Comparison of ENCODE assay signal across 9 cellular contexts in genomic region chr7:28684729-28685211, GRCh38.
DNase-seq lines count a peak whose midpoint lies in the region; ATAC-seq and TF ChIP-seq lines count a peak whose summit lies in the region.
"Had no signal": no experiment of that assay in that cellular context is flagged by ENCODE, and none has a peak within 500 bp of the region (broad histone marks: within the 10 kb centered on the region; RNA-seq: fewer than 3 reads in every experiment).

No MANE protein-coding gene starts in this region.

- 0 out of 22 replicates have a peak, but pooled peaks cover 0 to 5% (median 0%) of the 10 kb centered on the region in 11 experiments for H4K20me1 ChIP-seq in BLaER1 treated with 17β-estradiol and CSF1 and Interleukin-3, amounts not matched to agents 10 nM and 100 nM

- peak overlapping the region; percentile 33 to 85 (median 63); a peak in 21 of 22 replicates for H3K27ac ChIP-seq in BLaER1 treated with 17β-estradiol and CSF1 and Interleukin-3, amounts not matched to agents 10 nM and 100 nM
- no peak overlapping the region for H3K27ac ChIP-seq in naive thymus-derived CD4-positive, alpha-beta T cell (ENCODE audit: low read depth, low read length)

- H3K9ac ChIP-seq in BLaER1 treated with 17β-estradiol and CSF1 and Interleukin-3, amounts not matched to agents 10 nM and 100 nM = peak overlapping the region in 10 of 11 experiments; percentile 9 to 71 (median 46); a peak in 16 of 22 replicates

- ATAC-seq in HG02759 (IDR thresholded peaks at IDR 0.05; ENCODE audit: unreplicated experiment) (peak; percentile 34), activated B cell treated with CpG ODN at 0.5 μM for 24 hours (ENCODE audit: low read depth) (peak; percentile 49), HG02571 (IDR thresholded peaks at IDR 0.05; ENCODE audit: unreplicated experiment) (no peak)
- ATAC-seq in naive thymus-derived CD4-positive, alpha-beta T cell = peak; percentile 23

- POLR2A ChIA-PET in activated B cell treated with CpG ODN at 0.5 μM for 24 hours (lab: Charles Lee) = no interaction called here
- POLR2A ChIA-PET in naive thymus-derived CD4-positive, alpha-beta T cell (lab: Charles Lee) = no interaction called here

- H3K36me3 Mint-ChIP-seq in activated B cell treated with CpG ODN at 0.5 μM for 24 hours (ENCODE audit: low read depth) = no peaks in the 10 kb centered on the region
- no peaks in the 10 kb centered on the region for H3K36me3 Mint-ChIP-seq in naive thymus-derived CD4-positive, alpha-beta T cell

- H3K9me3 Mint-ChIP-seq in activated B cell treated with CpG ODN at 0.5 μM for 24 hours = no peaks in the 10 kb centered on the region
- no peaks in the 10 kb centered on the region for H3K9me3 Mint-ChIP-seq in naive thymus-derived CD4-positive, alpha-beta T cell

- H3K4me3 Mint-ChIP-seq in activated B cell treated with CpG ODN at 0.5 μM for 24 hours = no peak overlapping the region
- no peak overlapping the region for H3K4me3 Mint-ChIP-seq in naive thymus-derived CD4-positive, alpha-beta T cell

- CTCF ChIA-PET in activated B cell treated with CpG ODN at 0.5 μM for 24 hours (lab: Charles Lee) = no interaction called here
- CTCF ChIA-PET in naive thymus-derived CD4-positive, alpha-beta T cell (lab: Charles Lee) = no interaction called here

- H3K4me1 Mint-ChIP-seq in activated B cell treated with CpG ODN at 0.5 μM for 24 hours = peaks cover 4% of the 10 kb centered on the region
- peaks cover 0 to 8% (median 0%) of the 10 kb centered on the region in 7 donors for H3K4me1 Mint-ChIP-seq in naive thymus-derived CD4-positive, alpha-beta T cell

- no peaks in the 10 kb centered on the region for H3K9me3 ChIP-seq in BLaER1 treated with 17β-estradiol and CSF1 and Interleukin-3, amounts not matched to agents 10 nM and 100 nM (replicated peaks in 1 of 11)
- no peaks in the 10 kb centered on the region for H3K9me3 ChIP-seq in naive thymus-derived CD4-positive, alpha-beta T cell (ENCODE audit: control insufficient read depth in 2 of 3, low read length in 3 of 3)

- no peak for TF ChIP-seq CTCF in activated B cell treated with CpG ODN at 0.5 μM for 24 hours (IDR thresholded peaks at IDR 0.05)

- intact Hi-C loops in activated B cell treated with CpG ODN at 0.5 μM for 24 hours (cut with micrococcal nuclease) = loop anchor here (1.0 kb wide), 1 partner anchor 21 kb away; no protein-coding TSS in a partner anchor
- intact Hi-C loops in naive thymus-derived CD4-positive, alpha-beta T cell (cut with micrococcal nuclease) = no loop called here

- H3K27me3 ChIP-seq in BLaER1 treated with 17β-estradiol and CSF1 and Interleukin-3, amounts not matched to agents 10 nM and 100 nM = 0 out of 22 replicates have a peak, but pooled peaks cover 0 to 11% (median 0%) of the 10 kb centered on the region in 11 experiments
- no peaks in the 10 kb centered on the region for H3K27me3 ChIP-seq in naive thymus-derived CD4-positive, alpha-beta T cell (ENCODE audit: control insufficient read depth in 2 of 2, insufficient read depth in 2 of 2, low read length in 2 of 2)

- no peak for DNase-seq in activated B cell treated with CpG ODN at 0.5 μM for 24 hours
- no peak for DNase-seq in naive thymus-derived CD4-positive, alpha-beta T cell
- no peak for DNase-seq in inferior parietal cortex (ENCODE audit: extremely low spot score)
- DNase-seq in T-helper 2 cell = no peak
- no peak for DNase-seq in retina
- DNase-seq: activated effector memory CD4-positive, alpha-beta T cell treated with Interleukin-2 at 50 U/mL for 16 hours had no signal

- peak overlapping the region in 4 of 10 experiments; percentile 19 to 47 (median 22); a peak in 6 of 20 replicates for H3K4me3 ChIP-seq in BLaER1 treated with 17β-estradiol and CSF1 and Interleukin-3, amounts not matched to agents 10 nM and 100 nM
- no peak overlapping the region for H3K4me3 ChIP-seq in naive thymus-derived CD4-positive, alpha-beta T cell (ENCODE audit: low read length)

- no peaks in the 10 kb centered on the region for H3K36me3 ChIP-seq in BLaER1 treated with 17β-estradiol and CSF1 and Interleukin-3, amounts not matched to agents 10 nM and 100 nM
- no peaks in the 10 kb centered on the region for H3K36me3 ChIP-seq in naive thymus-derived CD4-positive, alpha-beta T cell (ENCODE audit: control insufficient read depth in 2 of 3, insufficient read depth in 3 of 3, low read length in 3 of 3)

- H3K4me2 ChIP-seq in BLaER1 treated with 17β-estradiol and CSF1 and Interleukin-3, amounts not matched to agents 10 nM and 100 nM = peak overlapping the region; percentile 71 to 96 (median 84)

- no peaks in the 10 kb centered on the region for H3K27me3 Mint-ChIP-seq in activated B cell treated with CpG ODN at 0.5 μM for 24 hours
- H3K27me3 Mint-ChIP-seq in naive thymus-derived CD4-positive, alpha-beta T cell = peaks cover 6 to 41% (median 19%) of the 10 kb centered on the region in 5 donors

- peaks cover 33 to 51% (median 42%) of the 10 kb centered on the region in 10 experiments for H3K4me1 ChIP-seq in BLaER1 treated with 17β-estradiol and CSF1 and Interleukin-3, amounts not matched to agents 10 nM and 100 nM
- H3K4me1 ChIP-seq in naive thymus-derived CD4-positive, alpha-beta T cell (ENCODE audit: control insufficient read depth in 2 of 2, insufficient read depth in 2 of 2, low read length in 2 of 2) = no peaks in the 10 kb centered on the region

- peak overlapping the region; percentile 6 for H3K27ac Mint-ChIP-seq in activated B cell treated with CpG ODN at 0.5 μM for 24 hours
- H3K27ac Mint-ChIP-seq in naive thymus-derived CD4-positive, alpha-beta T cell = no peak overlapping the region
